In genomic region chr19:2547721-2548120, GRCh38 we compare ENCODE assay signal across 1 cellular context.
TF ChIP-seq lines count a peak whose summit lies in the region.

No MANE protein-coding gene starts in this region.

TF ChIP-seq in H1, 55 proteins besides CTCF, POLR2A, EP300 and RAD21:
- no peak for TF ChIP-seq RNF2 (IDR thresholded peaks at IDR 0.05; ENCODE audit: borderline replicate concordance, low read depth, low read length, missing control alignments, poor library complexity, severe bottlenecking)
- no peak for TF ChIP-seq NRF1 (IDR thresholded peaks at IDR 0.05; ENCODE audit: low read depth, low read length)
- no peak for TF ChIP-seq SRF (IDR thresholded peaks at IDR 0.05; ENCODE audit: low read depth, low read length)
- no peak for TF ChIP-seq CBX5 (IDR thresholded peaks at IDR 0.05; ENCODE audit: low read depth, low read length)
- TF ChIP-seq SP4 (IDR thresholded peaks at IDR 0.05; ENCODE audit: low read length) = no peak
- no peak for TF ChIP-seq SIN3A (conservative IDR thresholded peaks at IDR 0.05 in 1 of 2, IDR thresholded peaks at IDR 0.05 in 1 of 2; ENCODE audit: low read depth in 1 of 2, low read length in 2 of 2)
- TF ChIP-seq FOSL1 (IDR thresholded peaks at IDR 0.05; ENCODE audit: insufficient read depth, low read depth, low read length) = no peak
- TF ChIP-seq TAF7 (optimal IDR thresholded peaks at IDR 0.05; ENCODE audit: borderline replicate concordance, low read depth, low read length) = no peak
- TF ChIP-seq SP1 (IDR thresholded peaks at IDR 0.05; ENCODE audit: low read depth, low read length) = no peak
- no peak for TF ChIP-seq TCF12 (IDR thresholded peaks at IDR 0.05; ENCODE audit: low read depth, low read length)
- no peak for TF ChIP-seq ATF3 (IDR thresholded peaks at IDR 0.05; ENCODE audit: insufficient read depth, low read depth, low read length)
- TF ChIP-seq GABPA (IDR thresholded peaks at IDR 0.05; ENCODE audit: borderline replicate concordance, insufficient read depth, low read length) = no peak
- TF ChIP-seq GTF2F1 (IDR thresholded peaks at IDR 0.05; ENCODE audit: borderline replicate concordance, low read depth, low read length) = no peak
- no peak for TF ChIP-seq KDM1A (IDR thresholded peaks at IDR 0.05; ENCODE audit: borderline replicate concordance, low read length)
- TF ChIP-seq CHD1 (IDR thresholded peaks at IDR 0.05; ENCODE audit: low read depth, low read length) = no peak
- TF ChIP-seq NANOG (IDR thresholded peaks at IDR 0.05; ENCODE audit: insufficient read depth, low read depth, low read length, poor library complexity, severe bottlenecking) = no peak
TF ChIP-seq in H1: peak in this region for 0.
